ENCODE assay signal across 8 cellular contexts in the genomic region with DNA sequence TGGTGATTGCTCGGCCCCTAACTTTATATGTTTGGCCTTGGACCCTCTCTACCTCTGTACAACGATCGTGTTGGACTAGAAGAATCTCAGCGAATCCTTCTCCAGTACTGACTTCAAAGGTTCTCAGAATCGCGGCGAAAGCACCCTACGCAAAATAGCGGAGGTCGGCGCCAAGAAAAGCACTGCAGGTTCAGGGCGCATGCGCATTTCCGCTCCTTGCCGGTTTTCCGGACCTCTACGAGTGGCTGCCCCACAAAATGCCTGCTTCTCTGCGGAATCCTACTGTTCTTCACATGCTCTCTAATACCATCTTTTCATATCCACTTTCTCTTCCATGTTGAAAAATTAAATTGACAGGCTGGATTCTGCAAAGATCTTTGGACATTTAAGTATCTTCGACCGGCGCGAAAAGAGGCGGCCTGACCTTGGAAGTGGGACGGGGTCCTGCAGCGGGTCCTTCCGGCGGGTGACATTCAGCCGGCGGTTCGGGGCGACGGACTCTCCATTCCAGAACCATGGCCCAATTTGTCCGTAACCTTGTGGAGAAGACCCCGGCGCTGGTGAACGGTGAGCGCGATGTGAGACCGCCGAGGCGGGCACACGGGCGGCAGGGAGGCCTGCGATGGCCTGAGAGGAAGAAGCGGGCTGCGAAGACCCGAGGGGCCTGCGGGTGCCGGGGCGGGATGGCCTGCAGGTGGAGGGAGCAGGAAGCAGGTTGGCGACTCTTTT. TPM values are rescaled to one million over a fixed set of nuclear protein-coding genes. Genes with fewer than 3 reads are reported as not detected.
DNase-seq lines count a peak whose midpoint lies in the region; ATAC-seq and TF ChIP-seq lines count a peak whose summit lies in the region.

A gene with protein sequence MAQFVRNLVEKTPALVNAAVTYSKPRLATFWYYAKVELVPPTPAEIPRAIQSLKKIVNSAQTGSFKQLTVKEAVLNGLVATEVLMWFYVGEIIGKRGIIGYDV (plus strand): TSS at position 456 of the 729 bp plus-strand sequence. CDS start 60 bp downstream, at position 516.

- H2BK120ac ChIP-seq in mesendoderm (ENCODE audit: low read depth, low read length): no peak within 1 kb of the TSS

- no peak within 1 kb of the TSS for H2BK5ac ChIP-seq in mesendoderm (ENCODE audit: low read length)

- H3K27ac ChIP-seq in endodermal cell (ENCODE audit: low read depth, low read length) (peak within 1 kb of the TSS; percentile 96), mesendoderm (ENCODE audit: low read depth, low read length) (peak within 1 kb of the TSS; percentile 60)

- peaks cover 35% of the 10 kb centered on the region for H3K36me3 Mint-ChIP-seq in activated CD8-positive, alpha-beta memory T cell treated with anti-CD3 and anti-CD28 coated beads, Interleukin-2, amount 10 ng/mL, durations not matched to agents 7 days and 5 days
- H3K36me3 Mint-ChIP-seq in endodermal cell (ENCODE audit: low read depth): peaks cover 8% of the 10 kb centered on the region

- H3K9me3 Mint-ChIP-seq in activated CD8-positive, alpha-beta memory T cell treated with anti-CD3 and anti-CD28 coated beads, Interleukin-2, amount 10 ng/mL, durations not matched to agents 7 days and 5 days (ENCODE audit: low read depth): no peaks in the 10 kb centered on the region
- H3K9me3 Mint-ChIP-seq in endodermal cell: no peaks in the 10 kb centered on the region

- DNase-seq in BJ (ENCODE audit: low read depth) (peak; percentile 66), HUDEP-2 (lab: John Stamatoyannopoulos, UW; ENCODE audit: unreplicated experiment in 76 of 76) (peak in 75 of 76 experiments; percentile 23 to 95 (median 85)), NOMO-1 treated with dmso at 0.1 percent for 144 hours (lab: John Stamatoyannopoulos, UW; ENCODE audit: unreplicated experiment) (peak; percentile 88), endodermal cell (peak; percentile 95), mesendoderm (peak; percentile 91)
- DNase-seq in activated CD8-positive, alpha-beta memory T cell treated with anti-CD3 and anti-CD28 coated beads, Interleukin-2, amount 10 ng/mL, durations not matched to agents 7 days and 5 days: peak; percentile 96
- DNase-seq in stimulated activated CD8-positive, alpha-beta memory T cell treated with anti-CD3 and anti-CD28 coated beads, Interleukin-12 subunit alpha, Interleukin-12 subunit beta, amount 100 ng/mL, for 4 hours (ENCODE audit: low read depth): peak; percentile 80

- no peak within 1 kb of the TSS for H4K8ac ChIP-seq in mesendoderm (ENCODE audit: low read depth, low read length)

- H3K9ac ChIP-seq in endodermal cell (ENCODE audit: extremely low read depth, low read length, poor library complexity, severe bottlenecking) (peak within 1 kb of the TSS; percentile 88), mesendoderm (ENCODE audit: low read length) (peak within 1 kb of the TSS; percentile 82)

- CTCF ChIA-PET in BJ (lab: Yijun Ruan, JAX): interaction anchor here (0.7 to 1.6 kb wide), 4 partner anchors 24 to 166 kb away, joined by 3 to 11 read pairs (median 6); no protein-coding TSS in a partner anchor
- CTCF ChIA-PET in activated CD8-positive, alpha-beta memory T cell treated with anti-CD3 and anti-CD28 coated beads, Interleukin-2, amount 10 ng/mL, durations not matched to agents 7 days and 5 days (lab: Charles Lee): interaction anchor here (0.8 to 2.2 kb wide), 9 partner anchors 11 to 171 kb away, joined by 3 to 8 read pairs (median 3); a partner anchor contains a TSS

- peak within 1 kb of the TSS; percentile 99 for H3K27ac Mint-ChIP-seq in activated CD8-positive, alpha-beta memory T cell treated with anti-CD3 and anti-CD28 coated beads, Interleukin-2, amount 10 ng/mL, durations not matched to agents 7 days and 5 days
- peak within 1 kb of the TSS; percentile 99 for H3K27ac Mint-ChIP-seq in endodermal cell

- POLR2A ChIA-PET in BJ (lab: Charles Lee): no interaction called here

- peaks cover 78% of the 10 kb centered on the region for H3K4me1 Mint-ChIP-seq in activated CD8-positive, alpha-beta memory T cell treated with anti-CD3 and anti-CD28 coated beads, Interleukin-2, amount 10 ng/mL, durations not matched to agents 7 days and 5 days
- peaks cover 22% of the 10 kb centered on the region for H3K4me1 Mint-ChIP-seq in endodermal cell

- H3K4me3 ChIP-seq in BJ (ENCODE audit: low read depth, low read length) (peak within 1 kb of the TSS; percentile 95), endodermal cell (ENCODE audit: low read length) (peak within 1 kb of the TSS; percentile 100), mesendoderm (ENCODE audit: low read length) (peak within 1 kb of the TSS; percentile 97)

- peak within 1 kb of the TSS; percentile 93 for H3K4me3 Mint-ChIP-seq in activated CD8-positive, alpha-beta memory T cell treated with anti-CD3 and anti-CD28 coated beads, Interleukin-2, amount 10 ng/mL, durations not matched to agents 7 days and 5 days
- peak within 1 kb of the TSS; percentile 91 for H3K4me3 Mint-ChIP-seq in endodermal cell

- TF ChIP-seq CTCF in BJ (IDR thresholded peaks at IDR 0.05; ENCODE audit: insufficient read depth, low read depth, low read length) (peak; percentile 23; the same call in 1 of the 2 replicates), endodermal cell (conservative IDR thresholded peaks at IDR 0.05) (peak; percentile 57)

- H3K4me1 ChIP-seq in endodermal cell (ENCODE audit: control insufficient read depth, insufficient read depth, low read length) (no peaks in the 10 kb centered on the region), mesendoderm (ENCODE audit: control insufficient read depth, low read depth, low read length) (no peaks in the 10 kb centered on the region)

- H4K5ac ChIP-seq in mesendoderm (ENCODE audit: low read length): peak within 1 kb of the TSS; percentile 59

- peak within 1 kb of the TSS; percentile 93 for H3K4me2 ChIP-seq in mesendoderm (ENCODE audit: low read length)

- no peaks in the 10 kb centered on the region for H3K9me3 ChIP-seq in endodermal cell (ENCODE audit: control insufficient read depth, low read length)

- peak within 1 kb of the TSS; percentile 43 for H3K18ac ChIP-seq in mesendoderm (ENCODE audit: low read length)

- H3K79me2 ChIP-seq in mesendoderm (ENCODE audit: control insufficient read depth, insufficient read depth, low read length): peaks cover 31% of the 10 kb centered on the region

- H3K27me3 ChIP-seq in BJ (ENCODE audit: control insufficient read depth, insufficient read depth, low read length) (no peaks in the 10 kb centered on the region), endodermal cell (ENCODE audit: control insufficient read depth, insufficient read depth, low read length, poor library complexity, severe bottlenecking) (no peaks in the 10 kb centered on the region), mesendoderm (ENCODE audit: insufficient read depth, low read length, poor library complexity) (no peaks in the 10 kb centered on the region)

- WGBS in endodermal cell (ENCODE audit: insufficient coverage in 1 of 2, insufficient read length in 1 of 2), 2 experiments: 0% methylated on average over 21 to 51 of the region's 51 CpGs
- WGBS in mesendoderm (ENCODE audit: extremely low coverage, insufficient coverage, low lambda C conversion rate): no CpG with 5 or more reads among the region's 51 CpGs

- H3K56ac ChIP-seq in mesendoderm (ENCODE audit: low read length): peak within 1 kb of the TSS; percentile 86

- H3K23ac ChIP-seq in mesendoderm (ENCODE audit: low read length): no peak within 1 kb of the TSS

- H2BK15ac ChIP-seq in mesendoderm (replicated peaks; ENCODE audit: low read depth): no peak within 1 kb of the TSS

- H3K4ac ChIP-seq in mesendoderm (ENCODE audit: low read depth, low read length): peak within 1 kb of the TSS; percentile 72

- peaks cover 6% of the 10 kb centered on the region for H3K79me1 ChIP-seq in mesendoderm (ENCODE audit: low read length)

- H2AK5ac ChIP-seq in mesendoderm (ENCODE audit: low read length): peak within 1 kb of the TSS; percentile 83

- no peaks in the 10 kb centered on the region for H3K27me3 Mint-ChIP-seq in activated CD8-positive, alpha-beta memory T cell treated with anti-CD3 and anti-CD28 coated beads, Interleukin-2, amount 10 ng/mL, durations not matched to agents 7 days and 5 days
- no peaks in the 10 kb centered on the region for H3K27me3 Mint-ChIP-seq in endodermal cell (ENCODE audit: insufficient read depth)

- H3K36me3 ChIP-seq in BJ (ENCODE audit: control insufficient read depth, insufficient read depth, low read length): no peaks in the 10 kb centered on the region; the same call in 1 of the 2 replicates
- peaks cover 34% of the 10 kb centered on the region for H3K36me3 ChIP-seq in endodermal cell (ENCODE audit: control insufficient read depth, insufficient read depth, low read length)
- H3K36me3 ChIP-seq in mesendoderm (ENCODE audit: control insufficient read depth, insufficient read depth, low read length): no peaks in the 10 kb centered on the region

- peak; percentile 64 for ATAC-seq in GM19395 (IDR thresholded peaks at IDR 0.05; ENCODE audit: unreplicated experiment)
- peak; percentile 59 for ATAC-seq in activated CD8-positive, alpha-beta memory T cell treated with anti-CD3 and anti-CD28 coated beads, Interleukin-2, amount 10 ng/mL, durations not matched to agents 7 days and 5 days

RNA-seq across cellular contexts. Expression of the gene that starts here (rescaled TPM):
- 170 and 266 TPM in 2 replicates for polyA plus RNA-seq in BJ (2011; rRNA removed)
- polyA minus RNA-seq in BJ (2011; rRNA and poly(A)+ RNA removed): 23.5 and 28.7 TPM in 2 replicates
- 100 to 1,000 TPM; 278 to 295 TPM for total RNA-seq in activated CD8-positive, alpha-beta memory T cell treated with anti-CD3 and anti-CD28 coated beads, Interleukin-2, amount 10 ng/mL, durations not matched to agents 7 days and 5 days
- 100 to 1,000 TPM; 214 to 283 TPM for total RNA-seq in endodermal cell
- polyA plus RNA-seq in endodermal cell (2013, experiment 1 of 2): 189 TPM
- 171 TPM for polyA plus RNA-seq in endodermal cell (2013, experiment 2 of 2)
- polyA plus RNA-seq in mesendoderm (2013, experiment 1 of 2): 784 TPM
- polyA plus RNA-seq in mesendoderm (2013, experiment 2 of 2): 767 TPM

Comparison
In these comparisons a context has a peak if more than half of its experiments do, and no peak if none do; other contexts are left out.
1. Peak in every context shown above with its lines: DNase-seq, ATAC-seq, H3K4me3 ChIP-seq and H3K27ac ChIP-seq.